In genomic region chrX:42920752-42921151, GRCh38 we compare ENCODE assay signal across 22 cellular contexts.
A peak's percentile ranks its signal among the peaks of the same experiment; 100 is the strongest.
DNase-seq lines count a peak whose midpoint lies in the region; TF ChIP-seq lines count a peak whose summit lies in the region.
"Had no signal": no experiment of that assay in that cellular context is flagged by ENCODE, and none has a peak within 500 bp of the region (broad histone marks: within the 10 kb centered on the region; RNA-seq: fewer than 3 reads in every experiment).

No MANE protein-coding gene starts in this region.

- CTCF ChIA-PET in RWPE1 (lab: Yijun Ruan, JAX), result interaction anchor here (0.6 kb wide), 1 partner anchor 1890 kb away, joined by 4 read pairs; no protein-coding TSS in a partner anchor

- no peaks in the 10 kb centered on the region for H3K36me3 ChIP-seq in neuronal stem cell (replicated peaks in 1 of 2; ENCODE audit: control insufficient read depth in 2 of 2, insufficient read depth in 2 of 2, low read length in 2 of 2)

- no peak overlapping the region for H3K14ac ChIP-seq in neuronal stem cell (ENCODE audit: low read length)

- no peak overlapping the region for H3K9ac ChIP-seq in neuronal stem cell (ENCODE audit: low read depth, low read length, poor library complexity)

- H3K4ac ChIP-seq in neuronal stem cell (ENCODE audit: low read length), result no peak overlapping the region

- no CpG with 5 or more reads among the region's 3 CpGs for WGBS in neuronal stem cell (ENCODE audit: extremely low coverage in 2 of 2, insufficient read length in 2 of 2, insufficient replicate concordance in 1 of 2), 2 donors

- no peak overlapping the region for H2BK120ac ChIP-seq in neuronal stem cell (ENCODE audit: low read depth, low read length)

- no peak for TF ChIP-seq CTCF in RWPE1 (conservative IDR thresholded peaks at IDR 0.05; ENCODE audit: low read depth)

- H4K91ac ChIP-seq in neuronal stem cell (ENCODE audit: low read depth, low read length, poor library complexity), result no peak overlapping the region

- DNase-seq in M059J (ENCODE audit: low read depth) (peak; percentile 30), RWPE1 (ENCODE audit: low spot score) (peak; percentile 15), epithelial cell of prostate (ENCODE audit: low read depth, low spot score) (peak; percentile 8), neuronal stem cell (ENCODE audit: low spot score) (no peak), NCI-H1417 treated with DMSO at 0.1 percent for 48 hours (lab: John Stamatoyannopoulos, UW) (no peak), NCI-H1694 treated with DMSO at 0.1 percent for 48 hours (lab: John Stamatoyannopoulos, UW) (no peak), nucleus accumbens (lab: John Stamatoyannopoulos, UW) (no peak), C1 segment of cervical spinal cord (lab: John Stamatoyannopoulos, UW) (no peak)
- DNase-seq: ACHN; AML-193; Calu3; CD4-positive, alpha-beta memory T cell; DMS53; H7; IMR-90; Kasumi-1; NCI-H1436 treated with DMSO at 0.1 percent for 48 hours; NCI-H2081 treated with DMSO at 0.1 percent for 48 hours; NCI-H446; NCI-H748 treated with DMSO at 0.1 percent for 48 hours; PC-3 had no signal

- no peak overlapping the region for H3K18ac ChIP-seq in neuronal stem cell (ENCODE audit: low read length)

- POLR2A ChIA-PET in RWPE1 (lab: Yijun Ruan, JAX; ENCODE audit: low non-redundant PET), result no interaction called here

- H2BK12ac ChIP-seq in neuronal stem cell (ENCODE audit: low read length), result no peak overlapping the region

- no peak overlapping the region for H3K4me3 ChIP-seq in neuronal stem cell (ENCODE audit: low read length in 2 of 2)
- H3K4me3 ChIP-seq: SK-N-MC had no signal

- H3K9me3 ChIP-seq in neuronal stem cell (replicated peaks in 1 of 2; ENCODE audit: control insufficient read depth in 2 of 2, insufficient read depth in 1 of 2, low read depth in 1 of 2, low read length in 2 of 2), result no peaks in the 10 kb centered on the region

- H3K27ac ChIP-seq in RWPE1 (peak overlapping the region; percentile 52), epithelial cell of prostate (peak overlapping the region; percentile 47), neuronal stem cell (replicated peaks; ENCODE audit: low read length) (no peak overlapping the region)
- H3K27ac ChIP-seq: SK-N-MC had no signal

- no peak overlapping the region for H3K23ac ChIP-seq in neuronal stem cell (ENCODE audit: low read depth, low read length, poor library complexity)

- no peaks in the 10 kb centered on the region for H3K79me1 ChIP-seq in neuronal stem cell (ENCODE audit: low read depth, low read length)

- no peaks in the 10 kb centered on the region for H3K27me3 ChIP-seq in neuronal stem cell (ENCODE audit: control insufficient read depth in 3 of 3, insufficient read depth in 3 of 3, low read depth in 1 of 3, low read length in 3 of 3)

- peak overlapping the region; percentile 29 for H2AFZ ChIP-seq in neuronal stem cell (ENCODE audit: low read length)

- H3K4me2 ChIP-seq in neuronal stem cell (ENCODE audit: insufficient read depth, low read length, poor library complexity, severe bottlenecking), result no peak overlapping the region

- no peaks in the 10 kb centered on the region for H3K4me1 ChIP-seq in neuronal stem cell (ENCODE audit: control insufficient read depth in 2 of 2, insufficient read depth in 1 of 2, low read depth in 1 of 2, low read length in 2 of 2)

- no peak overlapping the region for H2BK15ac ChIP-seq in neuronal stem cell (ENCODE audit: low read length)

- no peak overlapping the region for H2BK5ac ChIP-seq in neuronal stem cell (ENCODE audit: low read length)

- H4K8ac ChIP-seq in neuronal stem cell (ENCODE audit: low read depth, low read length), result no peak overlapping the region

- no peak overlapping the region for H2AK5ac ChIP-seq in neuronal stem cell (ENCODE audit: low read depth, low read length)

Comparison
In these comparisons a context has a peak if more than half of its experiments do, and no peak if none do; other contexts are left out.
1. DNase-seq: peak in M059J (single experiment), RWPE1 (single experiment) and epithelial cell of prostate (single experiment); none in neuronal stem cell (single experiment), NCI-H1417 treated with DMSO at 0.1 percent for 48 hours (single experiment), NCI-H1694 treated with DMSO at 0.1 percent for 48 hours (single experiment), nucleus accumbens (0 of 56) and C1 segment of cervical spinal cord (0 of 14).